In the genomic region with DNA sequence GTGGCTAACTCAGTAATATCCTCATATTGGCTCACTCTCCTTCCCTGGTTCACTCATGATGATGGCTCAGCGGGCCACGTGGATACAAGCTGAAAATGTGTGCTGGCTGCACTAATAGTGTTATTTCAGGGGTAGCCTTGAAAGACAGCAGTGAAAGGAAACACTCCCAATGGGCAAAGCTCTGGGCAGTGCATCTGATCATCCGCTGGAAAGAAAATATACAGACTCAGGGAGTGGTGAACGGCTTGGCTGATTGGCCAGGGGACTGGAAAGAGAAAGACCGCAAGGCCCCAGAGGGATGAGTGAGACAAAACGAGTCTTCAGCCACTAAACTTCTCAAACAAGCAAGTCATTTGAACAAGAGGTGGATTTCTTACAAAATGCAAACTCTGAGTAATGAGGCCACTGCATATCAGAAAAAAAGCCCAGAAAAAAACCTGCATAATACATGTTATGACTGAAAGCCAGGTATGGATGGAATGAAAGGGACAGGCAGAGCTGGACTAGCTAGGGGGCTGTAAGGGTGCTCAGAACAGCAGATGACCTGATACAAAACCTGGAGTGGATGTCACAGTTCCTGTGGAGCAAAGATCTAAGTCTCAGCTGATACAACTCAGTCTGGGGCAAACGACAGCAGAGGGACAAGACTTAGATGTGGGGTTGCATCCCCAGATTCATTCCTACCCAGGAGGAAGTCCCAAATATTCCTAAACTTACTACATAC, we compare ENCODE assay signal across 9 cellular contexts. TPM values are rescaled to one million over a fixed set of nuclear protein-coding genes. Genes with fewer than 3 reads are reported as not detected.
DNase-seq lines count a peak whose midpoint lies in the region; ATAC-seq lines count a peak whose summit lies in the region.
"Had no signal": no experiment of that assay in that cellular context is flagged by ENCODE, and none has a peak within 500 bp of the region (broad histone marks: within the 10 kb centered on the region; RNA-seq: fewer than 3 reads in every experiment).

No MANE protein-coding gene starts in this region.

- ATAC-seq in HG02973 (IDR thresholded peaks at IDR 0.05; ENCODE audit: unreplicated experiment): peak; percentile 54
- ATAC-seq in stimulated activated naive CD8-positive, alpha-beta T cell treated with anti-CD3 and anti-CD28 coated beads, Interleukin-15, amount 100 ng/mL, for 72 hours: peak; percentile 72

- no peak for DNase-seq in activated CD4-positive, alpha-beta T cell treated with anti-CD3 and anti-CD28 coated beads, Interleukin-2, amount 10 ng/mL, durations not matched to agents 7 days and 5 days
- DNase-seq in activated CD4-positive, alpha-beta T cell treated with anti-CD3 and anti-CD28 coated beads for 48 hours: no peak
- DNase-seq in activated T-helper 1 cell treated with anti-CD3 and anti-CD28 coated beads, Interleukin-12 subunit alpha, Interleukin-12 subunit beta, Interleukin-2, Interleukin-4 antibody, amounts not matched to agents 30 ng/mL and 10 ng/mL and 1 ng/mL, durations not matched to agents 14 hours and 24 hours and 36 hours (ENCODE audit: low spot score): no peak
- no peak for DNase-seq in stimulated activated naive CD8-positive, alpha-beta T cell treated with anti-CD3 and anti-CD28 coated beads, Interleukin-15, amount 100 ng/mL, for 72 hours
- DNase-seq in NCI-H748 treated with DMSO at 0.1 percent for 48 hours (lab: John Stamatoyannopoulos, UW): no peak
- no peak for DNase-seq in NCI-H2227 treated with DMSO at 0.1 percent for 48 hours (lab: John Stamatoyannopoulos, UW)
- no peak for DNase-seq in putamen (ENCODE audit: low spot score)
- DNase-seq: activated T-cell treated with anti-CD3 and anti-CD28 coated beads, Interleukin-2, amount 50 U/mL, for 48 hours had no signal

- H3K36me3 Mint-ChIP-seq in activated CD4-positive, alpha-beta T cell treated with anti-CD3 and anti-CD28 coated beads, Interleukin-2, amount 10 ng/mL, durations not matched to agents 7 days and 5 days (ENCODE audit: low read depth): peaks cover 41% of the 10 kb centered on the region
- H3K36me3 Mint-ChIP-seq in activated T-helper 1 cell treated with anti-CD3 and anti-CD28 coated beads, Interleukin-12 subunit alpha, Interleukin-12 subunit beta, Interleukin-2, Interleukin-4 antibody, amounts not matched to agents 30 ng/mL and 10 ng/mL and 1 ng/mL, durations not matched to agents 14 hours and 24 hours and 36 hours (ENCODE audit: low read depth): peaks cover 35% of the 10 kb centered on the region

- POLR2A ChIA-PET in activated CD4-positive, alpha-beta T cell treated with anti-CD3 and anti-CD28 coated beads, Interleukin-2, amount 10 ng/mL, durations not matched to agents 7 days and 5 days (lab: Charles Lee): no interaction called here

- H3K27me3 Mint-ChIP-seq in activated CD4-positive, alpha-beta T cell treated with anti-CD3 and anti-CD28 coated beads, Interleukin-2, amount 10 ng/mL, durations not matched to agents 7 days and 5 days: no peaks in the 10 kb centered on the region
- H3K27me3 Mint-ChIP-seq in activated T-helper 1 cell treated with anti-CD3 and anti-CD28 coated beads, Interleukin-12 subunit alpha, Interleukin-12 subunit beta, Interleukin-2, Interleukin-4 antibody, amounts not matched to agents 30 ng/mL and 10 ng/mL and 1 ng/mL, durations not matched to agents 14 hours and 24 hours and 36 hours (ENCODE audit: insufficient read depth): no peaks in the 10 kb centered on the region
- no peaks in the 10 kb centered on the region for H3K27me3 Mint-ChIP-seq in stimulated activated naive CD8-positive, alpha-beta T cell treated with anti-CD3 and anti-CD28 coated beads, Interleukin-15, amount 100 ng/mL, for 72 hours

- CTCF ChIA-PET in activated CD4-positive, alpha-beta T cell treated with anti-CD3 and anti-CD28 coated beads, Interleukin-2, amount 10 ng/mL, durations not matched to agents 7 days and 5 days (lab: Charles Lee): interaction anchor here (0.6 to 3.1 kb wide), 13 partner anchors 9 to 664 kb away, joined by 3 to 32 read pairs (median 3); a partner anchor contains a TSS

- no peak overlapping the region for H3K4me3 Mint-ChIP-seq in activated CD4-positive, alpha-beta T cell treated with anti-CD3 and anti-CD28 coated beads, Interleukin-2, amount 10 ng/mL, durations not matched to agents 7 days and 5 days
- H3K4me3 Mint-ChIP-seq in activated T-helper 1 cell treated with anti-CD3 and anti-CD28 coated beads, Interleukin-12 subunit alpha, Interleukin-12 subunit beta, Interleukin-2, Interleukin-4 antibody, amounts not matched to agents 30 ng/mL and 10 ng/mL and 1 ng/mL, durations not matched to agents 14 hours and 24 hours and 36 hours: no peak overlapping the region
- no peak overlapping the region for H3K4me3 Mint-ChIP-seq in stimulated activated naive CD8-positive, alpha-beta T cell treated with anti-CD3 and anti-CD28 coated beads, Interleukin-15, amount 100 ng/mL, for 72 hours

- peaks cover 47% of the 10 kb centered on the region for H3K4me1 Mint-ChIP-seq in activated CD4-positive, alpha-beta T cell treated with anti-CD3 and anti-CD28 coated beads, Interleukin-2, amount 10 ng/mL, durations not matched to agents 7 days and 5 days
- H3K4me1 Mint-ChIP-seq in activated T-helper 1 cell treated with anti-CD3 and anti-CD28 coated beads, Interleukin-12 subunit alpha, Interleukin-12 subunit beta, Interleukin-2, Interleukin-4 antibody, amounts not matched to agents 30 ng/mL and 10 ng/mL and 1 ng/mL, durations not matched to agents 14 hours and 24 hours and 36 hours (ENCODE audit: low read depth): peaks cover 54% of the 10 kb centered on the region
- H3K4me1 Mint-ChIP-seq in stimulated activated naive CD8-positive, alpha-beta T cell treated with anti-CD3 and anti-CD28 coated beads, Interleukin-15, amount 100 ng/mL, for 72 hours: peaks cover 66% of the 10 kb centered on the region

- intact Hi-C loops in activated T-helper 1 cell treated with anti-CD3 and anti-CD28 coated beads, Interleukin-12 subunit alpha, Interleukin-12 subunit beta, Interleukin-2, Interleukin-4 antibody, amounts not matched to agents 30 ng/mL and 10 ng/mL and 1 ng/mL, durations not matched to agents 14 hours and 24 hours and 36 hours (cut with micrococcal nuclease): loop anchor here (2.0 kb wide), 1 partner anchor 293 kb away; no protein-coding TSS in a partner anchor

- no peaks in the 10 kb centered on the region for H3K9me3 Mint-ChIP-seq in activated CD4-positive, alpha-beta T cell treated with anti-CD3 and anti-CD28 coated beads, Interleukin-2, amount 10 ng/mL, durations not matched to agents 7 days and 5 days
- no peaks in the 10 kb centered on the region for H3K9me3 Mint-ChIP-seq in activated T-helper 1 cell treated with anti-CD3 and anti-CD28 coated beads, Interleukin-12 subunit alpha, Interleukin-12 subunit beta, Interleukin-2, Interleukin-4 antibody, amounts not matched to agents 30 ng/mL and 10 ng/mL and 1 ng/mL, durations not matched to agents 14 hours and 24 hours and 36 hours
- no peaks in the 10 kb centered on the region for H3K9me3 Mint-ChIP-seq in stimulated activated naive CD8-positive, alpha-beta T cell treated with anti-CD3 and anti-CD28 coated beads, Interleukin-15, amount 100 ng/mL, for 72 hours

- H3K27ac Mint-ChIP-seq in activated CD4-positive, alpha-beta T cell treated with anti-CD3 and anti-CD28 coated beads, Interleukin-2, amount 10 ng/mL, durations not matched to agents 7 days and 5 days: peak overlapping the region; percentile 39
- peak overlapping the region; percentile 83 for H3K27ac Mint-ChIP-seq in activated T-helper 1 cell treated with anti-CD3 and anti-CD28 coated beads, Interleukin-12 subunit alpha, Interleukin-12 subunit beta, Interleukin-2, Interleukin-4 antibody, amounts not matched to agents 30 ng/mL and 10 ng/mL and 1 ng/mL, durations not matched to agents 14 hours and 24 hours and 36 hours
- no peak overlapping the region for H3K27ac Mint-ChIP-seq in stimulated activated naive CD8-positive, alpha-beta T cell treated with anti-CD3 and anti-CD28 coated beads, Interleukin-15, amount 100 ng/mL, for 72 hours

RNA-seq across cellular contexts. Expression of a gene that starts 33.3 kb away (rescaled TPM):
- 10 to 100 TPM; 55.2 to 57.1 TPM for total RNA-seq in activated CD4-positive, alpha-beta T cell treated with anti-CD3 and anti-CD28 coated beads, Interleukin-2, amount 10 ng/mL, durations not matched to agents 7 days and 5 days
- total RNA-seq in activated T-helper 1 cell treated with anti-CD3 and anti-CD28 coated beads, Interleukin-12 subunit alpha, Interleukin-12 subunit beta, Interleukin-2, Interleukin-4 antibody, amounts not matched to agents 30 ng/mL and 10 ng/mL and 1 ng/mL, durations not matched to agents 14 hours and 24 hours and 36 hours: 94.2 and 96.4 TPM in 2 replicates

Comparison
In these comparisons a context has a peak if more than half of its experiments do, and no peak if none do; other contexts are left out.
1. H3K27ac Mint-ChIP-seq: peak in activated CD4-positive, alpha-beta T cell treated with anti-CD3 and anti-CD28 coated beads, Interleukin-2, amount 10 ng/mL, durations not matched to agents 7 days and 5 days (single experiment) and activated T-helper 1 cell treated with anti-CD3 and anti-CD28 coated beads, Interleukin-12 subunit alpha, Interleukin-12 subunit beta, Interleukin-2, Interleukin-4 antibody, amounts not matched to agents 30 ng/mL and 10 ng/mL and 1 ng/mL, durations not matched to agents 14 hours and 24 hours and 36 hours (single experiment); none in stimulated activated naive CD8-positive, alpha-beta T cell treated with anti-CD3 and anti-CD28 coated beads, Interleukin-15, amount 100 ng/mL, for 72 hours (0 of 2).